In the genomic region with DNA sequence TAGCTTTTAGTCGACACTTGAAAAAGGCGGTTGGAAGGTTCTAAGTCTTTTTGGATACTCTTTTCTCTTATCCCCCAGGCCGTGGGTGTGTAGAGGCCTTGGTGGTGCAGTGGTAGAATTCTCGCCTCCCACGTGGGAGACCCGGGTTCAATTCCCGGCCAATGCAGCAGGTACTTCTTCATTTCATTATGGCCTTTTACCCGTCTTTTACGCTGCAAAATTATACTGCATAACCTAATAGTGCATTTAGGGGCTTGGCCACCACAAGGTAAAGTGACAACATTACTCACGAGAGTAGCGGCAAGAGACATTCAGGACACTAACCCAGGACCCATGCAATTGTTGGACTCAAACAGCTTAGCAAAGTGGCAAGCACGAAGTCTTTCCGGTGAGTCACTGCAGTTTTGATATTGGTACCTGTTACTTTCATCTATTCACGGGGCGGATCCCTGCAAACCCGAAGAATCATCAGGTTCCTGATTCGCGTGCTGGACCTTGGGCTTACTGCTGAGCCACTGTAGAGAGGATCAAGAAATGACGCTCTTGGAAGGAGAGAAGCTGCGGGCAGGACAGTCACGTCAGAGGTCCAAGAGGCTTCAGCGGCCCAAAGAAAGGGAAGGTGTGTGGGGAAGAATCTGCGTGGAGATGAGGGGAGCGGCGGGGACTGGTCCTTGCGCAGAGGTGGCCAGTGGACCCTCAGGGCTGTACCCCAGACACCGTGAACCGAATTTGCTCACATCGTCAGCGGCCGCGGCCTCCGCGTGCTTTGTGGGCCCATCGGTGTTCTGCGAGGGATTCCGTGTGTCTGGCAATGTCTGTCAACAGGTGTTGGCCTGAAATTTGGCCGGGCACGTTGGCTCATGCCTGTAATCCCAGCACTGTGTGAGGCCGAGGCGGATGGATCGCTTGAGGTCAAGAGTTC, we compare ENCODE assay signal across 9 cellular contexts. TPM values are rescaled to one million over a fixed set of nuclear protein-coding genes. Genes with fewer than 3 reads are reported as not detected.
DNase-seq lines count a peak whose midpoint lies in the region; ATAC-seq and TF ChIP-seq lines count a peak whose summit lies in the region.
"Had no signal": no experiment of that assay in that cellular context is flagged by ENCODE, and none has a peak within 500 bp of the region (broad histone marks: within the 10 kb centered on the region; RNA-seq: fewer than 3 reads in every experiment).

No MANE protein-coding gene starts in this region.

- H3K27me3 ChIP-seq in suprapubic skin: peaks cover 35% of the 10 kb centered on the region

- H3K4me1 Mint-ChIP-seq in activated naive CD4-positive, alpha-beta T cell treated with anti-CD3 and anti-CD28 coated beads for 36 hours (ENCODE audit: low read depth): no peaks in the 10 kb centered on the region
- no peaks in the 10 kb centered on the region for H3K4me1 Mint-ChIP-seq in activated naive CD4-positive, alpha-beta T cell treated with anti-CD3 and anti-CD28 coated beads, Interleukin-2, amount 10 ng/mL, durations not matched to agents 7 days and 5 days

- peaks cover 3% of the 10 kb centered on the region for H3K27me3 Mint-ChIP-seq in activated naive CD4-positive, alpha-beta T cell treated with anti-CD3 and anti-CD28 coated beads for 36 hours (ENCODE audit: low read depth)
- H3K27me3 Mint-ChIP-seq in activated naive CD4-positive, alpha-beta T cell treated with anti-CD3 and anti-CD28 coated beads, Interleukin-2, amount 10 ng/mL, durations not matched to agents 7 days and 5 days: no peaks in the 10 kb centered on the region
- H3K27me3 Mint-ChIP-seq: CD8-positive, alpha-beta memory T cell had no signal

- H3K4me3 Mint-ChIP-seq in activated naive CD4-positive, alpha-beta T cell treated with anti-CD3 and anti-CD28 coated beads for 36 hours: no peak overlapping the region
- no peak overlapping the region for H3K4me3 Mint-ChIP-seq in activated naive CD4-positive, alpha-beta T cell treated with anti-CD3 and anti-CD28 coated beads, Interleukin-2, amount 10 ng/mL, durations not matched to agents 7 days and 5 days
- H3K4me3 Mint-ChIP-seq: CD8-positive, alpha-beta memory T cell had no signal

- no peaks in the 10 kb centered on the region for H3K36me3 ChIP-seq in suprapubic skin

- no peak overlapping the region for H3K4me3 ChIP-seq in suprapubic skin

- intact Hi-C loops in activated naive CD4-positive, alpha-beta T cell treated with anti-CD3 and anti-CD28 coated beads for 36 hours (cut with micrococcal nuclease): loop anchor here (10.0 kb wide), 1 partner anchor 53 kb away; no protein-coding TSS in a partner anchor
- intact Hi-C loops in left colon (cut with DNase I, micrococcal nuclease): no loop called here

- CTCF ChIA-PET in activated naive CD4-positive, alpha-beta T cell treated with anti-CD3 and anti-CD28 coated beads for 36 hours (lab: Charles Lee): interaction anchor here (1.0 kb wide), 1 partner anchor 27 kb away, joined by 4 read pairs; no protein-coding TSS in a partner anchor
- CTCF ChIA-PET in activated naive CD4-positive, alpha-beta T cell treated with anti-CD3 and anti-CD28 coated beads, Interleukin-2, amount 10 ng/mL, durations not matched to agents 7 days and 5 days (lab: Charles Lee): interaction anchor here (0.7 kb wide), 1 partner anchor 18 kb away, joined by 3 read pairs; no protein-coding TSS in a partner anchor

- no peaks in the 10 kb centered on the region for H3K9me3 Mint-ChIP-seq in activated naive CD4-positive, alpha-beta T cell treated with anti-CD3 and anti-CD28 coated beads for 36 hours
- H3K9me3 Mint-ChIP-seq in activated naive CD4-positive, alpha-beta T cell treated with anti-CD3 and anti-CD28 coated beads, Interleukin-2, amount 10 ng/mL, durations not matched to agents 7 days and 5 days: no peaks in the 10 kb centered on the region
- H3K9me3 Mint-ChIP-seq: CD8-positive, alpha-beta memory T cell had no signal

- no peaks in the 10 kb centered on the region for H3K9me3 ChIP-seq in suprapubic skin

- H3K27ac ChIP-seq in suprapubic skin: no peak overlapping the region

- no peak for TF ChIP-seq CTCF in suprapubic skin (IDR thresholded peaks at IDR 0.05)

- DNase-seq in activated naive CD4-positive, alpha-beta T cell treated with anti-CD3 and anti-CD28 coated beads for 36 hours: peak; percentile 77
- DNase-seq in activated naive CD4-positive, alpha-beta T cell (lab: John Stamatoyannopoulos, UW): no peak
- peak; percentile 94 for DNase-seq in OCI-M1 (lab: John Stamatoyannopoulos, UW)
- DNase-seq in activated naive CD4-positive, alpha-beta T cell treated with anti-CD3 and anti-CD28 coated beads, Interleukin-2, amount 10 ng/mL, durations not matched to agents 7 days and 5 days: peak; percentile 22
- peak; percentile 20 to 43 for DNase-seq in left colon
- peak; percentile 80 to 87 for DNase-seq in suprapubic skin (ENCODE audit: low spot score in 2 of 2)
- DNase-seq in NCI-H1092 treated with DMSO at 0.1 percent for 48 hours (lab: John Stamatoyannopoulos, UW): no peak

- H3K36me3 Mint-ChIP-seq in activated naive CD4-positive, alpha-beta T cell treated with anti-CD3 and anti-CD28 coated beads for 36 hours (ENCODE audit: low read depth): no peaks in the 10 kb centered on the region
- no peaks in the 10 kb centered on the region for H3K36me3 Mint-ChIP-seq in activated naive CD4-positive, alpha-beta T cell treated with anti-CD3 and anti-CD28 coated beads, Interleukin-2, amount 10 ng/mL, durations not matched to agents 7 days and 5 days
- H3K36me3 Mint-ChIP-seq: CD8-positive, alpha-beta memory T cell had no signal

- no peak overlapping the region for H3K27ac Mint-ChIP-seq in activated naive CD4-positive, alpha-beta T cell treated with anti-CD3 and anti-CD28 coated beads for 36 hours
- no peak overlapping the region for H3K27ac Mint-ChIP-seq in activated naive CD4-positive, alpha-beta T cell treated with anti-CD3 and anti-CD28 coated beads, Interleukin-2, amount 10 ng/mL, durations not matched to agents 7 days and 5 days
- H3K27ac Mint-ChIP-seq: CD8-positive, alpha-beta memory T cell had no signal

- H3K4me1 ChIP-seq in suprapubic skin: no peaks in the 10 kb centered on the region

- 85% methylated on average over 42 of the region's 42 CpGs for whole genome bisulfite sequencing in suprapubic skin

- TF ChIP-seq POLR2A in suprapubic skin (IDR thresholded peaks at IDR 0.05): no peak

- ATAC-seq in left colon (peak; percentile 23), GM19035 (IDR thresholded peaks at IDR 0.05; ENCODE audit: unreplicated experiment) (no peak)

- no peak for TF ChIP-seq EP300 in suprapubic skin (IDR thresholded peaks at IDR 0.05)

RNA-seq across cellular contexts. Expression of gene RNU1-4, which starts 12.9 kb away (rescaled TPM):
- 1,000 to 10,000 TPM; 1,341 to 1,386 TPM for total RNA-seq in activated naive CD4-positive, alpha-beta T cell treated with anti-CD3 and anti-CD28 coated beads for 36 hours
- total RNA-seq in left colon: 1,000 to 10,000 TPM; 3,977 to 5,589 TPM
- under 1 TPM; under 0.01 TPM for total RNA-seq in suprapubic skin

Comparison
In these comparisons a context has a peak if more than half of its experiments do, and no peak if none do; other contexts are left out.
1. DNase-seq: peak in activated naive CD4-positive, alpha-beta T cell treated with anti-CD3 and anti-CD28 coated beads for 36 hours (single experiment), OCI-M1 (single experiment), activated naive CD4-positive, alpha-beta T cell treated with anti-CD3 and anti-CD28 coated beads, Interleukin-2, amount 10 ng/mL, durations not matched to agents 7 days and 5 days (single experiment), left colon (2 of 2) and suprapubic skin (2 of 2); none in activated naive CD4-positive, alpha-beta T cell (0 of 4) and NCI-H1092 treated with DMSO at 0.1 percent for 48 hours (single experiment).
2. RNA of gene RNU1-4, which starts 12.9 kb away (total RNA-seq): 3,977 to 5,589 TPM in left colon and 1,341 to 1,386 TPM in activated naive CD4-positive, alpha-beta T cell treated with anti-CD3 and anti-CD28 coated beads for 36 hours; under 0.01 TPM in suprapubic skin; every median in the first group is over 1,000 times any median in the second.